1 cellular context compared by ENCODE assay signal in the genomic region with DNA sequence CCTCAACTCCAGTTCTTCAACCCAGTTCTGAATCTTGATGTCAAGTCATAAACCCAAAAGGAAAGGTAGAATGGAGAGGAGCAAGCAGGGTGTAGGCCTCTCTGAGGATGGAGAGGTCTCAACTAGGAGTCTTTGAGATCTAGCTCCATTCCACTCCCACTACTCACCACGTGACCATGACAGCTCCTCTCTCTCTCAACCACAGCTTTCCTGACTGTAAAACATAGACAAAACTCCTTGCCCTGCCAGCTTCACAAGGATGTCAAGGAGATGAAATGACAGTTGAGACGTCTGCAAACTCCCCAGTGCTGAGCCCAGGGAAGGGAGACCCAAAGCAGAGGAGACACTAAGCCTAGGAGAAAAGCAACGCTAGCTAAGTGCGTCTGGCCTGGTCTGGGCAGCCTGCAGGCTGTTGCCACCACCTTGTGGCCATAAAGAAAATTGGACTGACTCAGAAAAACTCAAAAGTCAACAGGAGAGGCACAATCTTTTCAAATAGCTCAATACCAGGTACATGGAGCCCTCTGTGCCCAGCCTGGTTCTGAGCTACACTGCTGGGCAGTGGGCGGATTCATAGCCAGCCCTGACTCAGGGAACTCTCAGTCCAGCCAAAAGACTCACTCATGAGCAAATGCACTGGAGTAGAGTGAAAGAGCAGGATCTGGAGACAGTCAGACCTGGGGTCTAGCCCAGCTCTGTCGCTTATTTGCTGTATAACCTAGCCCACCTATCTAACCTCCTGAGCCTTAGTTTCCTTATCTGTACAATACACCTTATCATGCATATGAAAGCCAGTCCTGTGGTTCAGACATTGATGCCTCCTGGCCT.
A peak's percentile ranks its signal among the peaks of the same experiment; 100 is the strongest.
TF ChIP-seq lines count a peak whose summit lies in the region.

No MANE protein-coding gene starts in this region.

TF ChIP-seq in HepG2, 621 proteins besides CTCF, POLR2A, EP300 and RAD21 (continued from another document and continues in another):
- TF ChIP-seq, protein P1, sequence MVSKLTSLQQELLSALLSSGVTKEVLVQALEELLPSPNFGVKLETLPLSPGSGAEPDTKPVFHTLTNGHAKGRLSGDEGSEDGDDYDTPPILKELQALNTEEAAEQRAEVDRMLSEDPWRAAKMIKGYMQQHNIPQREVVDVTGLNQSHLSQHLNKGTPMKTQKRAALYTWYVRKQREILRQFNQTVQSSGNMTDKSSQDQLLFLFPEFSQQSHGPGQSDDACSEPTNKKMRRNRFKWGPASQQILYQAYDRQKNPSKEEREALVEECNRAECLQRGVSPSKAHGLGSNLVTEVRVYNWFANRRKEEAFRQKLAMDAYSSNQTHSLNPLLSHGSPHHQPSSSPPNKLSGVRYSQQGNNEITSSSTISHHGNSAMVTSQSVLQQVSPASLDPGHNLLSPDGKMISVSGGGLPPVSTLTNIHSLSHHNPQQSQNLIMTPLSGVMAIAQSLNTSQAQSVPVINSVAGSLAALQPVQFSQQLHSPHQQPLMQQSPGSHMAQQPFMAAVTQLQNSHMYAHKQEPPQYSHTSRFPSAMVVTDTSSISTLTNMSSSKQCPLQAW (CRISPR knock-in tag; IDR thresholded peaks at IDR 0.05) = 0 out of 2 replicates have a peak, but pooled peaks have one; percentile 42
- TF ChIP-seq, protein P2, sequence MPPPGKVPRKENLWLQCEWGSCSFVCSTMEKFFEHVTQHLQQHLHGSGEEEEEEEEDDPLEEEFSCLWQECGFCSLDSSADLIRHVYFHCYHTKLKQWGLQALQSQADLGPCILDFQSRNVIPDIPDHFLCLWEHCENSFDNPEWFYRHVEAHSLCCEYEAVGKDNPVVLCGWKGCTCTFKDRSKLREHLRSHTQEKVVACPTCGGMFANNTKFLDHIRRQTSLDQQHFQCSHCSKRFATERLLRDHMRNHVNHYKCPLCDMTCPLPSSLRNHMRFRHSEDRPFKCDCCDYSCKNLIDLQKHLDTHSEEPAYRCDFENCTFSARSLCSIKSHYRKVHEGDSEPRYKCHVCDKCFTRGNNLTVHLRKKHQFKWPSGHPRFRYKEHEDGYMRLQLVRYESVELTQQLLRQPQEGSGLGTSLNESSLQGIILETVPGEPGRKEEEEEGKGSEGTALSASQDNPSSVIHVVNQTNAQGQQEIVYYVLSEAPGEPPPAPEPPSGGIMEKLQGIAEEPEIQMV (CRISPR knock-in tag; IDR thresholded peaks at IDR 0.05; ENCODE audit: low read depth) = 0 out of 2 replicates have a peak, but pooled peaks have one; percentile 43
- TF ChIP-seq MAFF (IDR thresholded peaks at IDR 0.05; ENCODE audit: low read depth, low read length) (peak; percentile 48; the same call in 1 of the 2 replicates), RXRB (CRISPR knock-in tag; IDR thresholded peaks at IDR 0.05; ENCODE audit: borderline replicate concordance) (peak; percentile 22; the same call in 1 of the 2 replicates), ARHGAP35 (CRISPR knock-in tag; IDR thresholded peaks at IDR 0.05; ENCODE audit: borderline replicate concordance) (no peak), TEAD2 (CRISPR knock-in tag; IDR thresholded peaks at IDR 0.05) (no peak), XRCC5 (optimal IDR thresholded peaks at IDR 0.05; ENCODE audit: low read length) (peak; percentile 76), ELF4 (CRISPR knock-in tag; IDR thresholded peaks at IDR 0.05; ENCODE audit: borderline replicate concordance) (no peak), ZKSCAN1 (IDR thresholded peaks at IDR 0.05; ENCODE audit: low read length) (no peak), MAFK (conservative IDR thresholded peaks at IDR 0.05 in 1 of 2, IDR thresholded peaks at IDR 0.05 in 1 of 2; ENCODE audit: low read length in 2 of 2) (peak in 1 of 2 experiments; percentile 28; a peak in 1 of 4 replicates), ZNF274 (CRISPR knock-in tag; IDR thresholded peaks at IDR 0.05) (no peak), ISL2 (CRISPR knock-in tag; IDR thresholded peaks at IDR 0.05) (no peak), ZNF224 (CRISPR knock-in tag; IDR thresholded peaks at IDR 0.05) (no peak), HDAC6 (IDR thresholded peaks at IDR 0.05; ENCODE audit: low read depth, low read length) (no peak), FOXA3 (CRISPR knock-in tag; IDR thresholded peaks at IDR 0.05) (peak; percentile 64), ZNF441 (CRISPR knock-in tag; IDR thresholded peaks at IDR 0.05; ENCODE audit: borderline replicate concordance) (0 out of 2 replicates have a peak, but pooled peaks have one; percentile 24), MIER3 (CRISPR knock-in tag; IDR thresholded peaks at IDR 0.05; ENCODE audit: borderline replicate concordance) (no peak), HDAC1 (CRISPR knock-in tag; IDR thresholded peaks at IDR 0.05) (no peak)
- TF ChIP-seq, protein P3, sequence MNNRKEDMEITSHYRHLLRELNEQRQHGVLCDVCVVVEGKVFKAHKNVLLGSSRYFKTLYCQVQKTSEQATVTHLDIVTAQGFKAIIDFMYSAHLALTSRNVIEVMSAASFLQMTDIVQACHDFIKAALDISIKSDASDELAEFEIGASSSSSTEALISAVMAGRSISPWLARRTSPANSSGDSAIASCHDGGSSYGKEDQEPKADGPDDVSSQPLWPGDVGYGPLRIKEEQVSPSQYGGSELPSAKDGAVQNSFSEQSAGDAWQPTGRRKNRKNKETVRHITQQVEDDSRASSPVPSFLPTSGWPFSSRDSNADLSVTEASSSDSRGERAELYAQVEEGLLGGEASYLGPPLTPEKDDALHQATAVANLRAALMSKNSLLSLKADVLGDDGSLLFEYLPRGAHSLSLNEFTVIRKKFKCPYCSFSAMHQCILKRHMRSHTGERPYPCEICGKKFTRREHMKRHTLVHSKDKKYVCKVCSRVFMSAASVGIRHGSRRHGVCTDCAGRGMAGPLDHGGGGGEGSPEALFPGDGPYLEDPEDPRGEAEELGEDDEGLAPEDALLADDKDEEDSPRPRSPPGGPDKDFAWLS (CRISPR knock-in tag; IDR thresholded peaks at IDR 0.05; ENCODE audit: borderline replicate concordance) = no peak
- TF ChIP-seq, protein P4, sequence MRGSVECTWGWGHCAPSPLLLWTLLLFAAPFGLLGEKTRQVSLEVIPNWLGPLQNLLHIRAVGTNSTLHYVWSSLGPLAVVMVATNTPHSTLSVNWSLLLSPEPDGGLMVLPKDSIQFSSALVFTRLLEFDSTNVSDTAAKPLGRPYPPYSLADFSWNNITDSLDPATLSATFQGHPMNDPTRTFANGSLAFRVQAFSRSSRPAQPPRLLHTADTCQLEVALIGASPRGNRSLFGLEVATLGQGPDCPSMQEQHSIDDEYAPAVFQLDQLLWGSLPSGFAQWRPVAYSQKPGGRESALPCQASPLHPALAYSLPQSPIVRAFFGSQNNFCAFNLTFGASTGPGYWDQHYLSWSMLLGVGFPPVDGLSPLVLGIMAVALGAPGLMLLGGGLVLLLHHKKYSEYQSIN (CRISPR knock-in tag; IDR thresholded peaks at IDR 0.05; ENCODE audit: borderline replicate concordance) = no peak
- TF ChIP-seq, protein P5, sequence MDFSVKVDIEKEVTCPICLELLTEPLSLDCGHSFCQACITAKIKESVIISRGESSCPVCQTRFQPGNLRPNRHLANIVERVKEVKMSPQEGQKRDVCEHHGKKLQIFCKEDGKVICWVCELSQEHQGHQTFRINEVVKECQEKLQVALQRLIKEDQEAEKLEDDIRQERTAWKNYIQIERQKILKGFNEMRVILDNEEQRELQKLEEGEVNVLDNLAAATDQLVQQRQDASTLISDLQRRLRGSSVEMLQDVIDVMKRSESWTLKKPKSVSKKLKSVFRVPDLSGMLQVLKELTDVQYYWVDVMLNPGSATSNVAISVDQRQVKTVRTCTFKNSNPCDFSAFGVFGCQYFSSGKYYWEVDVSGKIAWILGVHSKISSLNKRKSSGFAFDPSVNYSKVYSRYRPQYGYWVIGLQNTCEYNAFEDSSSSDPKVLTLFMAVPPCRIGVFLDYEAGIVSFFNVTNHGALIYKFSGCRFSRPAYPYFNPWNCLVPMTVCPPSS (IDR thresholded peaks at IDR 0.05) = no peak
- TF ChIP-seq, protein P6, sequence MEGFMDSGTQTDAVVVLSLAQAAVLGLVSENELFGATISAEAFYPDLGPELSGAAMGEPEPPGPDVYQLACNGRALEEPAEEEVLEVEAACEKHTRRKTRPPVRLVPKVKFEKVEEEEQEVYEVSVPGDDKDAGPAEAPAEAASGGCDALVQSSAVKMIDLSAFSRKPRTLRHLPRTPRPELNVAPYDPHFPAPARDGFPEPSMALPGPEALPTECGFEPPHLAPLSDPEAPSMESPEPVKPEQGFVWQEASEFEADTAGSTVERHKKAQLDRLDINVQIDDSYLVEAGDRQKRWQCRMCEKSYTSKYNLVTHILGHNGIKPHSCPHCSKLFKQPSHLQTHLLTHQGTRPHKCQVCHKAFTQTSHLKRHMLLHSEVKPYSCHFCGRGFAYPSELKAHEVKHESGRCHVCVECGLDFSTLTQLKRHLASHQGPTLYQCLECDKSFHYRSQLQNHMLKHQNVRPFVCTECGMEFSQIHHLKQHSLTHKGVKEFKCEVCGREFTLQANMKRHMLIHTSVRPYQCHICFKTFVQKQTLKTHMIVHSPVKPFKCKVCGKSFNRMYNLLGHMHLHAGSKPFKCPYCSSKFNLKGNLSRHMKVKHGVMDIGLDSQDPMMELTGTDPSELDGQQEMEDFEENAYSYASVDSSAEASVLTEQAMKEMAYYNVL (CRISPR knock-in tag; IDR thresholded peaks at IDR 0.05; ENCODE audit: borderline replicate concordance) = no peak
- TF ChIP-seq, protein P7, sequence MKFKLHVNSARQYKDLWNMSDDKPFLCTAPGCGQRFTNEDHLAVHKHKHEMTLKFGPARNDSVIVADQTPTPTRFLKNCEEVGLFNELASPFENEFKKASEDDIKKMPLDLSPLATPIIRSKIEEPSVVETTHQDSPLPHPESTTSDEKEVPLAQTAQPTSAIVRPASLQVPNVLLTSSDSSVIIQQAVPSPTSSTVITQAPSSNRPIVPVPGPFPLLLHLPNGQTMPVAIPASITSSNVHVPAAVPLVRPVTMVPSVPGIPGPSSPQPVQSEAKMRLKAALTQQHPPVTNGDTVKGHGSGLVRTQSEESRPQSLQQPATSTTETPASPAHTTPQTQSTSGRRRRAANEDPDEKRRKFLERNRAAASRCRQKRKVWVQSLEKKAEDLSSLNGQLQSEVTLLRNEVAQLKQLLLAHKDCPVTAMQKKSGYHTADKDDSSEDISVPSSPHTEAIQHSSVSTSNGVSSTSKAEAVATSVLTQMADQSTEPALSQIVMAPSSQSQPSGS (CRISPR knock-in tag; IDR thresholded peaks at IDR 0.05) = no peak
- TF ChIP-seq, protein P8, sequence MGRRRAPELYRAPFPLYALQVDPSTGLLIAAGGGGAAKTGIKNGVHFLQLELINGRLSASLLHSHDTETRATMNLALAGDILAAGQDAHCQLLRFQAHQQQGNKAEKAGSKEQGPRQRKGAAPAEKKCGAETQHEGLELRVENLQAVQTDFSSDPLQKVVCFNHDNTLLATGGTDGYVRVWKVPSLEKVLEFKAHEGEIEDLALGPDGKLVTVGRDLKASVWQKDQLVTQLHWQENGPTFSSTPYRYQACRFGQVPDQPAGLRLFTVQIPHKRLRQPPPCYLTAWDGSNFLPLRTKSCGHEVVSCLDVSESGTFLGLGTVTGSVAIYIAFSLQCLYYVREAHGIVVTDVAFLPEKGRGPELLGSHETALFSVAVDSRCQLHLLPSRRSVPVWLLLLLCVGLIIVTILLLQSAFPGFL (CRISPR knock-in tag; IDR thresholded peaks at IDR 0.05) = no peak
- TF ChIP-seq, protein P9, sequence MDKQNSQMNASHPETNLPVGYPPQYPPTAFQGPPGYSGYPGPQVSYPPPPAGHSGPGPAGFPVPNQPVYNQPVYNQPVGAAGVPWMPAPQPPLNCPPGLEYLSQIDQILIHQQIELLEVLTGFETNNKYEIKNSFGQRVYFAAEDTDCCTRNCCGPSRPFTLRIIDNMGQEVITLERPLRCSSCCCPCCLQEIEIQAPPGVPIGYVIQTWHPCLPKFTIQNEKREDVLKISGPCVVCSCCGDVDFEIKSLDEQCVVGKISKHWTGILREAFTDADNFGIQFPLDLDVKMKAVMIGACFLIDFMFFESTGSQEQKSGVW (CRISPR knock-in tag; IDR thresholded peaks at IDR 0.05; ENCODE audit: borderline replicate concordance) = no peak
- TF ChIP-seq, protein P10, sequence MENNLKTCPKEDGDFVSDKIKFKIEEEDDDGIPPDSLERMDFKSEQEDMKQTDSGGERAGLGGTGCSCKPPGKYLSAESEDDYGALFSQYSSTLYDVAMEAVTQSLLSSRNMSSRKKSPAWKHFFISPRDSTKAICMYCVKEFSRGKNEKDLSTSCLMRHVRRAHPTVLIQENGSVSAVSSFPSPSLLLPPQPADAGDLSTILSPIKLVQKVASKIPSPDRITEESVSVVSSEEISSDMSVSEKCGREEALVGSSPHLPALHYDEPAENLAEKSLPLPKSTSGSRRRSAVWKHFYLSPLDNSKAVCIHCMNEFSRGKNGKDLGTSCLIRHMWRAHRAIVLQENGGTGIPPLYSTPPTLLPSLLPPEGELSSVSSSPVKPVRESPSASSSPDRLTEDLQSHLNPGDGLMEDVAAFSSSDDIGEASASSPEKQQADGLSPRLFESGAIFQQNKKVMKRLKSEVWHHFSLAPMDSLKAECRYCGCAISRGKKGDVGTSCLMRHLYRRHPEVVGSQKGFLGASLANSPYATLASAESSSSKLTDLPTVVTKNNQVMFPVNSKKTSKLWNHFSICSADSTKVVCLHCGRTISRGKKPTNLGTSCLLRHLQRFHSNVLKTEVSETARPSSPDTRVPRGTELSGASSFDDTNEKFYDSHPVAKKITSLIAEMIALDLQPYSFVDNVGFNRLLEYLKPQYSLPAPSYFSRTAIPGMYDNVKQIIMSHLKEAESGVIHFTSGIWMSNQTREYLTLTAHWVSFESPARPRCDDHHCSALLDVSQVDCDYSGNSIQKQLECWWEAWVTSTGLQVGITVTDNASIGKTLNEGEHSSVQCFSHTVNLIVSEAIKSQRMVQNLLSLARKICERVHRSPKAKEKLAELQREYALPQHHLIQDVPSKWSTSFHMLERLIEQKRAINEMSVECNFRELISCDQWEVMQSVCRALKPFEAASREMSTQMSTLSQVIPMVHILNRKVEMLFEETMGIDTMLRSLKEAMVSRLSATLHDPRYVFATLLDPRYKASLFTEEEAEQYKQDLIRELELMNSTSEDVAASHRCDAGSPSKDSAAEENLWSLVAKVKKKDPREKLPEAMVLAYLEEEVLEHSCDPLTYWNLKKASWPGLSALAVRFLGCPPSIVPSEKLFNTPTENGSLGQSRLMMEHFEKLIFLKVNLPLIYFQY (CRISPR knock-in tag; IDR thresholded peaks at IDR 0.05; ENCODE audit: borderline replicate concordance) = 0 out of 2 replicates have a peak, but pooled peaks have one; percentile 29
- TF ChIP-seq, protein P11, sequence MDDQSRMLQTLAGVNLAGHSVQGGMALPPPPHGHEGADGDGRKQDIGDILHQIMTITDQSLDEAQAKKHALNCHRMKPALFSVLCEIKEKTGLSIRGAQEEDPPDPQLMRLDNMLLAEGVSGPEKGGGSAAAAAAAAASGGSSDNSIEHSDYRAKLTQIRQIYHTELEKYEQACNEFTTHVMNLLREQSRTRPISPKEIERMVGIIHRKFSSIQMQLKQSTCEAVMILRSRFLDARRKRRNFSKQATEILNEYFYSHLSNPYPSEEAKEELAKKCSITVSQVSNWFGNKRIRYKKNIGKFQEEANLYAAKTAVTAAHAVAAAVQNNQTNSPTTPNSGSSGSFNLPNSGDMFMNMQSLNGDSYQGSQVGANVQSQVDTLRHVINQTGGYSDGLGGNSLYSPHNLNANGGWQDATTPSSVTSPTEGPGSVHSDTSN (CRISPR knock-in tag; IDR thresholded peaks at IDR 0.05; ENCODE audit: borderline replicate concordance) = no peak
- TF ChIP-seq, protein P12, sequence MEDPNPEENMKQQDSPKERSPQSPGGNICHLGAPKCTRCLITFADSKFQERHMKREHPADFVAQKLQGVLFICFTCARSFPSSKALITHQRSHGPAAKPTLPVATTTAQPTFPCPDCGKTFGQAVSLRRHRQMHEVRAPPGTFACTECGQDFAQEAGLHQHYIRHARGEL (CRISPR knock-in tag; IDR thresholded peaks at IDR 0.05) = no peak
